ENCODE assay signal across 8 cellular contexts in genomic region chr3:185152433-185153169, GRCh38. TPM values are rescaled to one million over a fixed set of nuclear protein-coding genes. Genes with fewer than 3 reads are reported as not detected.
A peak's percentile ranks its signal among the peaks of the same experiment; 100 is the strongest.
DNase-seq lines count a peak whose midpoint lies in the region; ATAC-seq and TF ChIP-seq lines count a peak whose summit lies in the region.

Gene C3orf70, minus strand, starts transcription at chr3:185153060. Its CDS starts 237 bp downstream, at chr3:185152823.

- peak; percentile 71 for DNase-seq in AG10803 (ENCODE audit: low read depth)
- DNase-seq in GM12865 (ENCODE audit: low read depth) = peak; percentile 43
- peak; percentile 46 for DNase-seq in M059J (ENCODE audit: low read depth)
- peak; percentile 42 for DNase-seq in activated CD8-positive, alpha-beta T cell treated with anti-CD3 and anti-CD28 coated beads for 36 hours
- DNase-seq in esophagus squamous epithelium (lab: John Stamatoyannopoulos, UW) = no peak
- DNase-seq in mucosa of gallbladder (ENCODE audit: low spot score) = peak; percentile 35
- no peak for DNase-seq in thoracic aorta (ENCODE audit: low spot score)

- H3K9me3 ChIP-seq in esophagus squamous epithelium (no peaks in the 10 kb centered on the region), thoracic aorta (no peaks in the 10 kb centered on the region)

- H3K4me3 ChIP-seq in AG10803 (ENCODE audit: low read length) (peak within 1 kb of the TSS; percentile 74), GM12865 (ENCODE audit: low read depth, low read length) (peak within 1 kb of the TSS; percentile 58), esophagus squamous epithelium (peak within 1 kb of the TSS; percentile 44 to 75 (median 69)), thoracic aorta (peak within 1 kb of the TSS; percentile 88)

- peak in 1 of 4 donors; percentile 28 for TF ChIP-seq POLR2A in esophagus squamous epithelium (IDR thresholded peaks at IDR 0.05)

- POLR2A ChIA-PET in activated CD8-positive, alpha-beta T cell treated with anti-CD3 and anti-CD28 coated beads for 36 hours (lab: Charles Lee) = interaction anchor here (0.5 kb wide), 1 partner anchor 435 kb away, joined by 3 read pairs; no protein-coding TSS in a partner anchor

- peak within 1 kb of the TSS; percentile 67 for H3K4me3 Mint-ChIP-seq in activated CD8-positive, alpha-beta T cell treated with anti-CD3 and anti-CD28 coated beads for 36 hours

- H3K4me1 ChIP-seq in esophagus squamous epithelium (peaks cover 0 to 30% (median 13%) of the 10 kb centered on the region in 3 donors), thoracic aorta (ENCODE audit: control insufficient read depth in 1 of 2, low read depth in 2 of 2) (peaks cover 10 to 34% of the 10 kb centered on the region in 2 donors)

- H3K27ac Mint-ChIP-seq in activated CD8-positive, alpha-beta T cell treated with anti-CD3 and anti-CD28 coated beads for 36 hours = no peak within 1 kb of the TSS

- 0% methylated on average over 14 of the region's 110 CpGs; no CpG with 5 or more reads in 1 of the 2 donors for WGBS in esophagus squamous epithelium, 2 donors

- H3K9me3 Mint-ChIP-seq in activated CD8-positive, alpha-beta T cell treated with anti-CD3 and anti-CD28 coated beads for 36 hours = no peaks in the 10 kb centered on the region

- no peaks in the 10 kb centered on the region for H3K36me3 Mint-ChIP-seq in activated CD8-positive, alpha-beta T cell treated with anti-CD3 and anti-CD28 coated beads for 36 hours (ENCODE audit: low read depth)

- ATAC-seq in activated CD8-positive, alpha-beta T cell treated with anti-CD3 and anti-CD28 coated beads for 36 hours = peak; percentile 60
- ATAC-seq in thoracic aorta (ENCODE audit: insufficient number of reproducible peaks, low FRiP score, low read depth) = peak; percentile 39
- no peak for ATAC-seq in GM18520 (IDR thresholded peaks at IDR 0.05; ENCODE audit: unreplicated experiment)

- H3K27ac ChIP-seq in esophagus squamous epithelium (peak within 1 kb of the TSS; percentile 64 to 89 (median 84)), thoracic aorta (peak within 1 kb of the TSS; percentile 84 to 86)

- peaks cover 0 to 77% (median 3%) of the 10 kb centered on the region in 4 donors for H3K27me3 ChIP-seq in esophagus squamous epithelium
- peaks cover 6% of the 10 kb centered on the region for H3K27me3 ChIP-seq in thoracic aorta (replicated peaks; ENCODE audit: insufficient read depth)

- H3K36me3 ChIP-seq in esophagus squamous epithelium = no peaks in the 10 kb centered on the region
- H3K36me3 ChIP-seq in thoracic aorta = no peaks in the 10 kb centered on the region

- TF ChIP-seq CTCF in AG10803 (conservative IDR thresholded peaks at IDR 0.05; ENCODE audit: low read length) (no peak), GM12865 (IDR thresholded peaks at IDR 0.05; ENCODE audit: insufficient read depth, low read depth, low read length, missing control alignments) (no peak), esophagus squamous epithelium (IDR thresholded peaks at IDR 0.05) (no peak), thoracic aorta (IDR thresholded peaks at IDR 0.05) (no peak)
- no peak for TF ChIP-seq CTCF in activated CD8-positive, alpha-beta T cell treated with anti-CD3 and anti-CD28 coated beads for 36 hours (IDR thresholded peaks at IDR 0.05)

- peaks cover 30% of the 10 kb centered on the region for H3K27me3 Mint-ChIP-seq in activated CD8-positive, alpha-beta T cell treated with anti-CD3 and anti-CD28 coated beads for 36 hours

- intact Hi-C loops in activated CD8-positive, alpha-beta T cell treated with anti-CD3 and anti-CD28 coated beads for 36 hours (cut with micrococcal nuclease) = no loop called here
- intact Hi-C loops in esophagus squamous epithelium (cut with DNase I) = no loop called here

- CTCF ChIA-PET in activated CD8-positive, alpha-beta T cell treated with anti-CD3 and anti-CD28 coated beads for 36 hours (lab: Charles Lee) = interaction anchor here (1.4 kb wide), 1 partner anchor 24 kb away, joined by 3 read pairs; no protein-coding TSS in a partner anchor

- peaks cover 2% of the 10 kb centered on the region for H3K4me1 Mint-ChIP-seq in activated CD8-positive, alpha-beta T cell treated with anti-CD3 and anti-CD28 coated beads for 36 hours (ENCODE audit: low read depth)

RNA-seq across cellular contexts. Expression of gene C3orf70, which starts in this region (rescaled TPM):
- not detected in 2 replicates for total RNA-seq in M059J (2014; rRNA removed; shearing (Covaris generic))
- total RNA-seq in activated CD8-positive, alpha-beta T cell treated with anti-CD3 and anti-CD28 coated beads for 36 hours = under 1 TPM in 1 of 2 experiments, not detected in 1; 0.04 TPM
- 1 to 10 TPM in 2 of 4 donors, under 1 TPM in 2; 0.57 to 8.6 (median 1.3) TPM for total RNA-seq in esophagus squamous epithelium
- total RNA-seq in mucosa of gallbladder = 20.0 TPM
- 10 to 100 TPM; 14.2 to 22.7 TPM for total RNA-seq in thoracic aorta

Comparison
In these comparisons a context has a peak if more than half of its experiments do, and no peak if none do; other contexts are left out.
1. Peak in DNase-seq in M059J; RNA of the gene not detected or under 1 TPM.
2. Peak in DNase-seq and ATAC-seq in activated CD8-positive, alpha-beta T cell treated with anti-CD3 and anti-CD28 coated beads for 36 hours; RNA of the gene not detected or under 1 TPM.
3. DNase-seq: peak in AG10803 (single experiment), GM12865 (single experiment) and mucosa of gallbladder (single experiment); none in esophagus squamous epithelium (single experiment) and thoracic aorta (single experiment).
4. Peak in every context shown above with its lines, with median percentiles within 50 percentile points of each other: H3K4me3 ChIP-seq.